In genomic region chr5:171426680-171427079, GRCh38 we compare ENCODE assay signal across 1 cellular context.
TF ChIP-seq lines count a peak whose summit lies in the region.

No MANE protein-coding gene starts in this region.

TF ChIP-seq in HepG2, 621 proteins besides CTCF, POLR2A, EP300 and RAD21:
- TF ChIP-seq MEIS1 (CRISPR knock-in tag; IDR thresholded peaks at IDR 0.05; ENCODE audit: borderline replicate concordance) (no peak), YEATS4 (CRISPR knock-in tag; IDR thresholded peaks at IDR 0.05; ENCODE audit: borderline replicate concordance) (no peak), ZBTB33 (CRISPR knock-in tag; IDR thresholded peaks at IDR 0.05) (no peak), ZNF629 (CRISPR knock-in tag; conservative IDR thresholded peaks at IDR 0.05) (peak; percentile 61), ZNF816 (CRISPR knock-in tag; IDR thresholded peaks at IDR 0.05; ENCODE audit: borderline replicate concordance) (no peak), ZNF180 (CRISPR knock-in tag; IDR thresholded peaks at IDR 0.05; ENCODE audit: borderline replicate concordance, low read depth) (no peak)
- TF ChIP-seq, protein P1, sequence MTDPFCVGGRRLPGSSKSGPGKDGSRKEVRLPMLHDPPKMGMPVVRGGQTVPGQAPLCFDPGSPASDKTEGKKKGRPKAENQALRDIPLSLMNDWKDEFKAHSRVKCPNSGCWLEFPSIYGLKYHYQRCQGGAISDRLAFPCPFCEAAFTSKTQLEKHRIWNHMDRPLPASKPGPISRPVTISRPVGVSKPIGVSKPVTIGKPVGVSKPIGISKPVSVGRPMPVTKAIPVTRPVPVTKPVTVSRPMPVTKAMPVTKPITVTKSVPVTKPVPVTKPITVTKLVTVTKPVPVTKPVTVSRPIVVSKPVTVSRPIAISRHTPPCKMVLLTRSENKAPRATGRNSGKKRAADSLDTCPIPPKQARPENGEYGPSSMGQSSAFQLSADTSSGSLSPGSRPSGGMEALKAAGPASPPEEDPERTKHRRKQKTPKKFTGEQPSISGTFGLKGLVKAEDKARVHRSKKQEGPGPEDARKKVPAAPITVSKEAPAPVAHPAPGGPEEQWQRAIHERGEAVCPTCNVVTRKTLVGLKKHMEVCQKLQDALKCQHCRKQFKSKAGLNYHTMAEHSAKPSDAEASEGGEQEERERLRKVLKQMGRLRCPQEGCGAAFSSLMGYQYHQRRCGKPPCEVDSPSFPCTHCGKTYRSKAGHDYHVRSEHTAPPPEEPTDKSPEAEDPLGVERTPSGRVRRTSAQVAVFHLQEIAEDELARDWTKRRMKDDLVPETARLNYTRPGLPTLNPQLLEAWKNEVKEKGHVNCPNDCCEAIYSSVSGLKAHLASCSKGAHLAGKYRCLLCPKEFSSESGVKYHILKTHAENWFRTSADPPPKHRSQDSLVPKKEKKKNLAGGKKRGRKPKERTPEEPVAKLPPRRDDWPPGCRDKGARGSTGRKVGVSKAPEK (CRISPR knock-in tag; IDR thresholded peaks at IDR 0.05; ENCODE audit: borderline replicate concordance), result no peak
